In genomic region chr18:46554406-46554805, GRCh38 we compare ENCODE assay signal across 18 cellular contexts.
DNase-seq lines count a peak whose midpoint lies in the region.
"Had no signal": no experiment of that assay in that cellular context is flagged by ENCODE, and none has a peak within 500 bp of the region (broad histone marks: within the 10 kb centered on the region; RNA-seq: fewer than 3 reads in every experiment).

No MANE protein-coding gene starts in this region.

- H3K27ac ChIP-seq in caudate nucleus (ENCODE audit: low read depth, low read length) = peak overlapping the region; percentile 6
- H3K27ac ChIP-seq: A549 had no signal

- DNase-seq in caudate nucleus (lab: John Stamatoyannopoulos, UW) (peak in 1 of 61 donors; percentile 3), medulla oblongata (ENCODE audit: extremely low spot score) (peak; percentile 28), putamen (ENCODE audit: low spot score) (peak; percentile 31), activated gamma-delta T cell (lab: John Stamatoyannopoulos, UW) (no peak), cerebellar nuclear complex (lab: John Stamatoyannopoulos, UW) (no peak), KG1 (lab: John Stamatoyannopoulos, UW) (no peak), HK-2 (ENCODE audit: unreplicated experiment) (no peak)
- DNase-seq: 8988T; ACHN; AML-193; Calu3; CD4-positive, alpha-beta memory T cell; COR-L47; DMS53; DMS79 treated with DMSO at 0.1 percent for 48 hours; GF-D8; HFFc6 had no signal

Comparison
In these comparisons a context has a peak if more than half of its experiments do, and no peak if none do; other contexts are left out.
1. DNase-seq: peak in medulla oblongata (single experiment) and putamen (single experiment); none in activated gamma-delta T cell (single experiment), cerebellar nuclear complex (0 of 2), KG1 (single experiment) and HK-2 (single experiment).